In genomic region chr2:54077088-54077900, GRCh38 we compare ENCODE assay signal across 1 cellular context.
TF ChIP-seq lines count a peak whose summit lies in the region.

No MANE protein-coding gene starts in this region.

TF ChIP-seq in K562, 482 proteins besides CTCF, POLR2A, EP300 and RAD21 (continued from another document and continues in another):
- TF ChIP-seq ZNF280B (CRISPR knock-in tag; IDR thresholded peaks at IDR 0.05) (peak; percentile 94), PYGO2 (tag; IDR thresholded peaks at IDR 0.05) (0 out of 2 replicates have a peak, but pooled peaks have one; percentile 29), GTF2F1 (IDR thresholded peaks at IDR 0.05; ENCODE audit: low read depth, low read length) (no peak), RNF2 (IDR thresholded peaks at IDR 0.05) (peak; percentile 43), ZNF449 (CRISPR knock-in tag; IDR thresholded peaks at IDR 0.05) (no peak), ZNF24 (IDR thresholded peaks at IDR 0.05) (peak; percentile 44; the same call in 1 of the 2 replicates), CXXC5 (CRISPR knock-in tag; IDR thresholded peaks at IDR 0.05) (peak; percentile 81), ATF6 (CRISPR knock-in tag; IDR thresholded peaks at IDR 0.05) (no peak), NRF1 (conservative IDR thresholded peaks at IDR 0.05 in 1 of 2, IDR thresholded peaks at IDR 0.05 in 1 of 2) (no peak), YY1 (IDR thresholded peaks at IDR 0.05; ENCODE audit: borderline replicate concordance in 1 of 3, control insufficient read depth in 1 of 3, extremely low read depth in 1 of 3, insufficient read depth in 3 of 3, insufficient read length in 1 of 3, insufficient replicate concordance in 2 of 3, low read depth in 1 of 3, low read length in 2 of 3) (peak in 1 of 3 experiments; percentile 49), ZNF274 (IDR thresholded peaks at IDR 0.05; ENCODE audit: borderline replicate concordance, low read depth, low read length) (peak; percentile 40; the same call in 1 of the 2 replicates), ZNF347 (CRISPR knock-in tag; IDR thresholded peaks at IDR 0.05; ENCODE audit: low read depth) (no peak), CREB3L1 (IDR thresholded peaks at IDR 0.05; ENCODE audit: borderline replicate concordance, low read depth) (no peak), AFF4 (CRISPR knock-in tag; IDR thresholded peaks at IDR 0.05) (no peak), NBN (IDR thresholded peaks at IDR 0.05; ENCODE audit: low read depth) (peak; percentile 96), TRIM24 (IDR thresholded peaks at IDR 0.05) (peak; percentile 97 to 99), HDAC2 (IDR thresholded peaks at IDR 0.05) (peak; percentile 79), ARID2 (IDR thresholded peaks at IDR 0.05) (no peak), CC2D1A (IDR thresholded peaks at IDR 0.05) (peak; percentile 96), ILK (tag; IDR thresholded peaks at IDR 0.05; ENCODE audit: borderline replicate concordance, low read depth) (no peak), ELK1 (CRISPR knock-in tag; IDR thresholded peaks at IDR 0.05) (no peak), CEBPB (tag; IDR thresholded peaks at IDR 0.05) (peak; percentile 86), ATF2 (CRISPR knock-in tag; IDR thresholded peaks at IDR 0.05) (no peak), ZBTB5 (IDR thresholded peaks at IDR 0.05) (no peak), SOX6 (IDR thresholded peaks at IDR 0.05) (peak; percentile 92), MNT (conservative IDR thresholded peaks at IDR 0.05) (peak in 1 of 2 experiments; percentile 56; a peak in 3 of 4 replicates), NEUROD1 (IDR thresholded peaks at IDR 0.05; ENCODE audit: borderline replicate concordance, low read depth, low read length, partially characterized antibody) (peak; percentile 68), ELF4 (CRISPR knock-in tag; IDR thresholded peaks at IDR 0.05) (no peak), RFX5 (IDR thresholded peaks at IDR 0.05; ENCODE audit: low read depth, low read length) (peak; percentile 68; the same call in 1 of the 2 replicates), CEBPG (CRISPR knock-in tag; IDR thresholded peaks at IDR 0.05) (no peak), CEBPG (tag; conservative IDR thresholded peaks at IDR 0.05 in 1 of 2, IDR thresholded peaks at IDR 0.05 in 1 of 2) (peak; percentile 59 to 67; a peak in 3 of 4 replicates), NCOR1 (IDR thresholded peaks at IDR 0.05) (peak; percentile 95), ZNF197 (CRISPR knock-in tag; IDR thresholded peaks at IDR 0.05; ENCODE audit: low read depth) (peak; percentile 74), ATF3 (IDR thresholded peaks at IDR 0.05) (peak; percentile 47; the same call in 1 of the 2 replicates), ATF3 (CRISPR knock-in tag; conservative IDR thresholded peaks at IDR 0.05) (no peak), NR4A1 (CRISPR knock-in tag; IDR thresholded peaks at IDR 0.05) (no peak), NR4A1 (tag; IDR thresholded peaks at IDR 0.05) (no peak), XRCC3 (IDR thresholded peaks at IDR 0.05) (peak; percentile 93; the same call in 1 of the 2 replicates), LCOR (CRISPR knock-in tag; IDR thresholded peaks at IDR 0.05) (peak; percentile 43; the same call in 1 of the 2 replicates), KAT8 (IDR thresholded peaks at IDR 0.05; ENCODE audit: low read depth) (no peak), EHMT2 (IDR thresholded peaks at IDR 0.05) (peak; percentile 89), TAF7 (tag; IDR thresholded peaks at IDR 0.05) (no peak), ADNP (tag; IDR thresholded peaks at IDR 0.05) (no peak), ETS1 (conservative IDR thresholded peaks at IDR 0.05; ENCODE audit: control insufficient read depth, low read depth, low read length) (no peak), EWSR1 (IDR thresholded peaks at IDR 0.05; ENCODE audit: borderline replicate concordance, low read depth, partially characterized antibody) (no peak)
